In genomic region chr21:42315296-42315891, GRCh38 we compare ENCODE assay signal across 9 cellular contexts. TPM values are rescaled to one million over a fixed set of nuclear protein-coding genes. Genes with fewer than 3 reads are reported as not detected.
DNase-seq lines count a peak whose midpoint lies in the region; ATAC-seq and TF ChIP-seq lines count a peak whose summit lies in the region.
"Had no signal": no experiment of that assay in that cellular context is flagged by ENCODE, and none has a peak within 500 bp of the region (broad histone marks: within the 10 kb centered on the region; RNA-seq: fewer than 3 reads in every experiment).

TSS of gene TFF3 (minus strand) at chr21:42315409. CDS start at chr21:42315374, 35 bp downstream.

- TF ChIP-seq CTCF in colonic mucosa (IDR thresholded peaks at IDR 0.05) (no peak), nephron progenitor cell (IDR thresholded peaks at IDR 0.05) (no peak)

- H3K4me3 Mint-ChIP-seq in nephron progenitor cell: peak within 1 kb of the TSS; percentile 21
- H3K4me3 Mint-ChIP-seq in activated CD8-positive, alpha-beta T cell treated with anti-CD3 and anti-CD28 coated beads, Interleukin-2, amount 10 ng/mL, durations not matched to agents 7 days and 5 days: no peak within 1 kb of the TSS

- peak within 1 kb of the TSS; percentile 93 for H3K27ac ChIP-seq in colonic mucosa

- H3K27me3 ChIP-seq in colonic mucosa: no peaks in the 10 kb centered on the region

- H3K9me3 Mint-ChIP-seq in nephron progenitor cell: no peaks in the 10 kb centered on the region
- H3K9me3 Mint-ChIP-seq in activated CD8-positive, alpha-beta T cell treated with anti-CD3 and anti-CD28 coated beads, Interleukin-2, amount 10 ng/mL, durations not matched to agents 7 days and 5 days (ENCODE audit: insufficient read depth): no peaks in the 10 kb centered on the region

- peak within 1 kb of the TSS; percentile 31 to 70 for H3K9ac ChIP-seq in colonic mucosa (ENCODE audit: low read depth in 2 of 2, low read length in 2 of 2)

- H3K4me3 ChIP-seq in colonic mucosa: peak within 1 kb of the TSS; percentile 28

- H3K27ac Mint-ChIP-seq in nephron progenitor cell: peak within 1 kb of the TSS; percentile 92
- H3K27ac Mint-ChIP-seq in activated CD8-positive, alpha-beta T cell treated with anti-CD3 and anti-CD28 coated beads, Interleukin-2, amount 10 ng/mL, durations not matched to agents 7 days and 5 days: no peak within 1 kb of the TSS

- intact Hi-C loops in colonic mucosa (cut with DNase I): no loop called here

- CTCF ChIA-PET in activated CD8-positive, alpha-beta T cell treated with anti-CD3 and anti-CD28 coated beads, Interleukin-2, amount 10 ng/mL, durations not matched to agents 7 days and 5 days (lab: Charles Lee): no interaction called here

- no peaks in the 10 kb centered on the region for H3K36me3 Mint-ChIP-seq in nephron progenitor cell (ENCODE audit: low read depth)
- H3K36me3 Mint-ChIP-seq in activated CD8-positive, alpha-beta T cell treated with anti-CD3 and anti-CD28 coated beads, Interleukin-2, amount 10 ng/mL, durations not matched to agents 7 days and 5 days (ENCODE audit: low read depth): no peaks in the 10 kb centered on the region

- peak; percentile 64 for DNase-seq in Daoy (ENCODE audit: low read depth)
- DNase-seq in NCI-H2107 treated with DMSO at 0.1 percent for 48 hours (lab: John Stamatoyannopoulos, UW; ENCODE audit: unreplicated experiment): peak; percentile 95
- DNase-seq in colonic mucosa: peak; percentile 85
- peak; percentile 50 for DNase-seq in nephron progenitor cell
- no peak for DNase-seq in activated CD8-positive, alpha-beta T cell treated with anti-CD3 and anti-CD28 coated beads, Interleukin-2, amount 10 ng/mL, durations not matched to agents 7 days and 5 days

- POLR2A ChIA-PET in activated CD8-positive, alpha-beta T cell treated with anti-CD3 and anti-CD28 coated beads, Interleukin-2, amount 10 ng/mL, durations not matched to agents 7 days and 5 days (lab: Charles Lee): no interaction called here

- H3K27me3 Mint-ChIP-seq in nephron progenitor cell (ENCODE audit: low read depth, poor library complexity): peaks cover 17% of the 10 kb centered on the region
- no peaks in the 10 kb centered on the region for H3K27me3 Mint-ChIP-seq in activated CD8-positive, alpha-beta T cell treated with anti-CD3 and anti-CD28 coated beads, Interleukin-2, amount 10 ng/mL, durations not matched to agents 7 days and 5 days (ENCODE audit: low read depth)

- H3K4me1 Mint-ChIP-seq in nephron progenitor cell: peaks cover 60% of the 10 kb centered on the region
- peaks cover 5% of the 10 kb centered on the region for H3K4me1 Mint-ChIP-seq in activated CD8-positive, alpha-beta T cell treated with anti-CD3 and anti-CD28 coated beads, Interleukin-2, amount 10 ng/mL, durations not matched to agents 7 days and 5 days (ENCODE audit: low read depth)

- H3K36me3 ChIP-seq in colonic mucosa: no peaks in the 10 kb centered on the region

- no peaks in the 10 kb centered on the region for H3K4me1 ChIP-seq in colonic mucosa

- ATAC-seq in GM21717 (IDR thresholded peaks at IDR 0.05; ENCODE audit: unreplicated experiment) (no peak), GM18517 (IDR thresholded peaks at IDR 0.05; ENCODE audit: unreplicated experiment) (no peak), HG02588 (IDR thresholded peaks at IDR 0.05; ENCODE audit: unreplicated experiment) (no peak)
- ATAC-seq in activated CD8-positive, alpha-beta T cell treated with anti-CD3 and anti-CD28 coated beads, Interleukin-2, amount 10 ng/mL, durations not matched to agents 7 days and 5 days: no peak

- no peaks in the 10 kb centered on the region for H3K9me3 ChIP-seq in colonic mucosa

RNA-seq across cellular contexts. Expression of gene TFF3, which starts in this region (rescaled TPM):
- total RNA-seq in Daoy (2014; rRNA removed; shearing (Covaris generic)): 2.4 and 3.4 TPM in 2 replicates
- total RNA-seq in colonic mucosa: 1,000 to 10,000 TPM; 2,373 to 4,154 TPM
- total RNA-seq in activated CD8-positive, alpha-beta T cell treated with anti-CD3 and anti-CD28 coated beads, Interleukin-2, amount 10 ng/mL, durations not matched to agents 7 days and 5 days: not detected
- total RNA-seq: T-helper 1 cell treated with Interleukin-12 subunit alpha and Interleukin-12 subunit beta and Interleukin-4 antibody, amounts not matched to agents 30 ng/mL and 1 ng/mL, for 36 hours had no signal

Comparison
In these comparisons a context has a peak if more than half of its experiments do, and no peak if none do; other contexts are left out.
1. RNA of gene TFF3 (total RNA-seq): 2,373 to 4,154 TPM in colonic mucosa; 2.4 to 3.4 TPM in Daoy and not detected in activated CD8-positive, alpha-beta T cell treated with anti-CD3 and anti-CD28 coated beads, Interleukin-2, amount 10 ng/mL, durations not matched to agents 7 days and 5 days; every median in the first group is over 100 times any median in the second.